ENCODE assay signal across 8 cellular contexts in the genomic region with DNA sequence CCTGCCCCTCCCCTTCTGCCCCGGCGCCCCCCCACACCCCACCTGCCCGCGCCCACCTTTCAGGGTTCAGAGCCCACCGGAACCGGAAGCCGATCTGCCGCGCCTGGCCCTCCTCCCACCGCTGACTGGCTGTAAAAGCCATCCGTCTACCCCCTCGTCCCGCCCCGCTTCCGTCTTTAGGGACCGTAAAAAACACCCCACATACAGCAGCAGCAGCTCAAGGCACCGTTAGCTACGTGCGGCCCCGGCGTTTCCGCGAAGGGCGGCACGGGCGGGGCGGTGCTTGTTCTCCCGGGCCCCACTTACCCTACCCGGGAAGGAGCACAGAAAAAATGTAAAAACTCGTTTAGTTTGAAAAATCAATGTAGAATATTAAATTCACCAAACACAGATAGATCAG. TPM values are rescaled to one million over a fixed set of nuclear protein-coding genes. Genes with fewer than 3 reads are reported as not detected.
DNase-seq lines count a peak whose midpoint lies in the region; TF ChIP-seq lines count a peak whose summit lies in the region.

MRPL28 (minus strand) TSS at position 96 of the 400 bp plus-strand sequence. CDS start 320 bp downstream, outside the sequence.

- H3K9me3 Mint-ChIP-seq in neural progenitor cell = no peaks in the 10 kb centered on the region

- no peak for TF ChIP-seq CTCF in foreskin fibroblast (IDR thresholded peaks at IDR 0.05; ENCODE audit: low read depth, low read length)
- no peak for TF ChIP-seq CTCF in neural progenitor cell (IDR thresholded peaks at IDR 0.05)

- H3K4me2 ChIP-seq in neural progenitor cell = peak within 1 kb of the TSS; percentile 74

- peaks cover 14% of the 10 kb centered on the region for H4K20me1 ChIP-seq in neural progenitor cell (ENCODE audit: low read depth)

- DNase-seq in ELF-1 (ENCODE audit: low read depth, low spot score) (peak; percentile 96), HCEC 1CT (peak; percentile 92), MV-4-11 (lab: John Stamatoyannopoulos, UW) (peak; percentile 90), SJSA1 (ENCODE audit: low read depth in 1 of 2, low spot score in 2 of 2) (peak; percentile 89 to 94), foreskin fibroblast (peak; percentile 93 to 98), neural progenitor cell (ENCODE audit: low spot score) (peak; percentile 96)
- peak; percentile 91 for DNase-seq in activated gamma-delta T cell treated with anti-CD3 and anti-CD28 coated beads, Interleukin-2, amount 50 U/mL, for 16 hours (ENCODE audit: low read depth)

- no peaks in the 10 kb centered on the region for H3K9me3 ChIP-seq in SJSA1 (replicated peaks)
- H3K9me3 ChIP-seq in neural progenitor cell (ENCODE audit: low read depth) = no peaks in the 10 kb centered on the region
- no peaks in the 10 kb centered on the region for H3K9me3 ChIP-seq in stomach smooth muscle (ENCODE audit: control insufficient read depth in 2 of 2, low read length in 2 of 2)

- H3K36me3 Mint-ChIP-seq in neural progenitor cell = peaks cover 4% of the 10 kb centered on the region

- H3K27ac ChIP-seq in SJSA1 (no peak within 1 kb of the TSS), neural progenitor cell (no peak within 1 kb of the TSS), stomach smooth muscle (ENCODE audit: low read length) (peak within 1 kb of the TSS; percentile 53)

- H3K4me1 ChIP-seq in SJSA1 (replicated peaks) (peaks cover 4% of the 10 kb centered on the region; the same call in 1 of the 2 replicates), neural progenitor cell (peaks cover 4% of the 10 kb centered on the region), stomach smooth muscle (ENCODE audit: control insufficient read depth, insufficient read depth, low read length) (peaks cover 13% of the 10 kb centered on the region)

- H3K27ac Mint-ChIP-seq in neural progenitor cell = peak within 1 kb of the TSS; percentile 83

- peak within 1 kb of the TSS; percentile 21 for H3K4me3 ChIP-seq in SJSA1
- peak within 1 kb of the TSS; percentile 41 to 47 for H3K4me3 ChIP-seq in foreskin fibroblast (ENCODE audit: low read depth in 1 of 2, low read length in 2 of 2)
- peak within 1 kb of the TSS; percentile 46 for H3K4me3 ChIP-seq in neural progenitor cell
- peak within 1 kb of the TSS in 1 of 2 donors; percentile 61 for H3K4me3 ChIP-seq in stomach smooth muscle (ENCODE audit: low read length in 2 of 2)

- peaks cover 70% of the 10 kb centered on the region for H3K36me3 ChIP-seq in SJSA1
- H3K36me3 ChIP-seq in neural progenitor cell = no peaks in the 10 kb centered on the region
- H3K36me3 ChIP-seq in stomach smooth muscle (ENCODE audit: control insufficient read depth in 2 of 2, insufficient read depth in 2 of 2, low read length in 2 of 2) = peaks cover 34 to 39% of the 10 kb centered on the region in 2 donors

- H2AFZ ChIP-seq in neural progenitor cell (replicated peaks) = no peak within 1 kb of the TSS

- H3K9ac ChIP-seq in neural progenitor cell (no peak within 1 kb of the TSS), stomach smooth muscle (ENCODE audit: low read length in 2 of 2) (peak within 1 kb of the TSS; percentile 58 to 62)

- H3K27me3 Mint-ChIP-seq in neural progenitor cell (ENCODE audit: insufficient read depth, low read depth) = peaks cover 3% of the 10 kb centered on the region

- peaks cover 5% of the 10 kb centered on the region for H3F3A ChIP-seq in neural progenitor cell (ENCODE audit: low read depth)

- peak within 1 kb of the TSS; percentile 92 for H3K4me3 Mint-ChIP-seq in neural progenitor cell

- H3K27me3 ChIP-seq in SJSA1 (replicated peaks) (no peaks in the 10 kb centered on the region), neural progenitor cell (no peaks in the 10 kb centered on the region), stomach smooth muscle (ENCODE audit: control insufficient read depth in 1 of 2, insufficient read depth in 2 of 2, low read length in 2 of 2) (no peaks in the 10 kb centered on the region)

- no peaks in the 10 kb centered on the region for H3K79me2 ChIP-seq in neural progenitor cell (ENCODE audit: low read depth)

- H3K4me1 Mint-ChIP-seq in neural progenitor cell = peaks cover 9% of the 10 kb centered on the region

RNA-seq across cellular contexts. Expression of gene MRPL28, which starts in this region (rescaled TPM):
- 150 and 154 TPM in 2 replicates for total RNA-seq in SJSA1 (2014; rRNA removed; shearing (Covaris generic))
- total RNA-seq in neural progenitor cell (ENCODE audit: low replicate concordance) = 82.2 and 138 TPM in 2 replicates
